Comparison of ENCODE assay signal across 10 cellular contexts in genomic region chr1:108232183-108232582, GRCh38. TPM values are rescaled to one million over a fixed set of nuclear protein-coding genes. Genes with fewer than 3 reads are reported as not detected.
"Had no signal": no experiment of that assay in that cellular context is flagged by ENCODE, and none has a peak within 500 bp of the region (broad histone marks: within the 10 kb centered on the region; RNA-seq: fewer than 3 reads in every experiment).

No MANE protein-coding gene starts in this region.

RNA-seq across cellular contexts. Expression of gene NBPF4, which starts 11.7 kb away (rescaled TPM):
- total RNA-seq: stomach, subcutaneous adipose tissue, suprapubic skin, temporal lobe, thoracic aorta, thyroid gland, upper lobe of left lung, upper lobe of right lung, urinary bladder, vagina had no signal
